Comparison of ENCODE assay signal across 8 cellular contexts in genomic region chr19:5690125-5690954, GRCh38. TPM values are rescaled to one million over a fixed set of nuclear protein-coding genes. Genes with fewer than 3 reads are reported as not detected.
DNase-seq lines count a peak whose midpoint lies in the region; ATAC-seq and TF ChIP-seq lines count a peak whose summit lies in the region.

Gene RPL36 (plus strand): TSS chr19:5690295. CDS start chr19:5690508, 213 bp downstream.

- ATAC-seq in HG02884 (IDR thresholded peaks at IDR 0.05; ENCODE audit: unreplicated experiment) (peak; percentile 38), aorta (ENCODE audit: low FRiP score) (peak; percentile 93)

- peaks cover 6% of the 10 kb centered on the region for H3K4me1 ChIP-seq in rectal smooth muscle tissue (ENCODE audit: control insufficient read depth, insufficient read depth, low read length)
- H3K4me1 ChIP-seq in aorta (ENCODE audit: control insufficient read depth in 1 of 2, insufficient read depth in 2 of 2, low read length in 2 of 2), result no peaks in the 10 kb centered on the region

- H3K4me3 ChIP-seq in GM12865 (ENCODE audit: low read depth, low read length) (peak within 1 kb of the TSS; percentile 92), astrocyte of the cerebellum (ENCODE audit: low read depth, low read length) (peak within 1 kb of the TSS; percentile 98), rectal smooth muscle tissue (ENCODE audit: low read length) (peak within 1 kb of the TSS; percentile 87), aorta (ENCODE audit: low read length in 2 of 2) (peak within 1 kb of the TSS; percentile 41 to 55)

- whole genome bisulfite sequencing in aorta, 2 donors, result 1% methylated on average over 73 of the region's 73 CpGs

- H3K36me3 ChIP-seq in rectal smooth muscle tissue (ENCODE audit: control insufficient read depth, insufficient read depth, low read length) (peaks cover 24% of the 10 kb centered on the region), aorta (ENCODE audit: control insufficient read depth in 1 of 2, insufficient read depth in 2 of 2, low read length in 1 of 2) (peaks cover 0 to 2% of the 10 kb centered on the region in 2 donors)

- no peaks in the 10 kb centered on the region for H3K9me3 ChIP-seq in aorta (ENCODE audit: control insufficient read depth, low read length)

- peak; percentile 99 for TF ChIP-seq CTCF in GM12865 (IDR thresholded peaks at IDR 0.05; ENCODE audit: insufficient read depth, low read depth, low read length, missing control alignments)
- TF ChIP-seq CTCF in astrocyte of the cerebellum (IDR thresholded peaks at IDR 0.05; ENCODE audit: low read depth, low read length, missing control alignments), result peak; percentile 95

- DNase-seq in GM12865 (ENCODE audit: low read depth) (peak; percentile 98), NCI-H2029 (lab: John Stamatoyannopoulos, UW) (peak; percentile 95), T-helper 22 cell (ENCODE audit: low read depth) (peak; percentile 92), astrocyte of the cerebellum (ENCODE audit: low read depth) (peak; percentile 91), hepatic stellate cell (ENCODE audit: low spot score) (peak; percentile 98), aorta (peak; percentile 98 to 100)

- intact Hi-C loops in aorta (cut with DNase I), result loop anchor here in 1 of 2 donors (1.0 kb wide), 1 partner anchor 30 kb away; the partner anchor contains the start of genes CATSPERD and LONP1

- H3K27me3 ChIP-seq in rectal smooth muscle tissue (ENCODE audit: control insufficient read depth, insufficient read depth, low read length) (no peaks in the 10 kb centered on the region), aorta (ENCODE audit: control insufficient read depth in 1 of 2, insufficient read depth in 2 of 2, low read length in 1 of 2) (no peaks in the 10 kb centered on the region)

- H3K9ac ChIP-seq in rectal smooth muscle tissue (ENCODE audit: low read length), result peak within 1 kb of the TSS; percentile 85

- H3K27ac ChIP-seq in rectal smooth muscle tissue (ENCODE audit: low read depth, low read length) (peak within 1 kb of the TSS; percentile 89), aorta (ENCODE audit: low read depth in 1 of 2, low read length in 2 of 2) (peak within 1 kb of the TSS in 1 of 2 donors; percentile 41)

- in situ Hi-C loops in astrocyte of the cerebellum (cut with HindIII; ENCODE audit: low sequenced_read_pairs), result no loop called here

RNA-seq across cellular contexts. Expression of gene RPL36, which starts in this region (rescaled TPM):
- total RNA-seq in aorta, result 100 to 1,000 TPM; 521 to 587 TPM
- 1,000 to 10,000 TPM in 1 of 2 donors, 100 to 1,000 TPM in 1; 977 to 1,438 TPM for polyA plus RNA-seq in aorta

Comparison
In these comparisons a context has a peak if more than half of its experiments do, and no peak if none do; other contexts are left out.
1. H3K4me3 ChIP-seq: peak in every context shown above with its lines; median percentile 98 in astrocyte of the cerebellum; 92 in GM12865; 87 in rectal smooth muscle tissue; 48 in aorta.